In genomic region chr4:5084911-5085475, GRCh38 we compare ENCODE assay signal across 22 cellular contexts. TPM values are rescaled to one million over a fixed set of nuclear protein-coding genes. Genes with fewer than 3 reads are reported as not detected.
"Had no signal": no experiment of that assay in that cellular context is flagged by ENCODE, and none has a peak within 500 bp of the region (broad histone marks: within the 10 kb centered on the region; RNA-seq: fewer than 3 reads in every experiment).

No MANE protein-coding gene starts in this region.

- H3K4me1 ChIP-seq: psoas muscle, sigmoid colon, testis, upper lobe of right lung had no signal

- H3K4me3 Mint-ChIP-seq: activated CD8-positive, alpha-beta memory T cell treated with anti-CD3 and anti-CD28 coated beads, Interleukin-2, amount 10 ng/mL, durations not matched to agents 7 days and 5 days; activated T-cell treated with anti-CD3 and anti-CD28 coated beads, Interleukin-2, amount 50 U/mL, for 24 hours; nephron; stimulated activated naive CD8-positive, alpha-beta T cell treated with anti-CD3 and anti-CD28 coated beads, Interleukin-15, Interleukin-2, amounts not matched to agents 100 ng/mL and 50 ng/mL, for 24 hours; T-helper 2 cell treated with Interferon-gamma antibody and Interleukin-4, amounts not matched to agents 5 μg/mL and 100 μg/mL, for 36 hours had no signal

- H3K27ac ChIP-seq: psoas muscle, sigmoid colon, testis, upper lobe of right lung had no signal

- H3K27me3 ChIP-seq: sigmoid colon, testis, upper lobe of right lung had no signal

- H3K27me3 Mint-ChIP-seq: activated CD8-positive, alpha-beta memory T cell treated with anti-CD3 and anti-CD28 coated beads, Interleukin-2, amount 10 ng/mL, durations not matched to agents 7 days and 5 days; activated T-cell treated with anti-CD3 and anti-CD28 coated beads, Interleukin-2, amount 50 U/mL, for 24 hours had no signal

- H3K4me1 Mint-ChIP-seq: activated CD8-positive, alpha-beta memory T cell treated with anti-CD3 and anti-CD28 coated beads, Interleukin-2, amount 10 ng/mL, durations not matched to agents 7 days and 5 days; nephron had no signal

- H3K36me3 ChIP-seq: sigmoid colon, upper lobe of right lung had no signal

- H3K9me3 ChIP-seq: testis, upper lobe of right lung had no signal

- ATAC-seq: activated CD8-positive, alpha-beta memory T cell treated with anti-CD3 and anti-CD28 coated beads, Interleukin-2, amount 10 ng/mL, durations not matched to agents 7 days and 5 days; activated naive CD4-positive, alpha-beta T cell treated with anti-CD3 and anti-CD28 coated beads, Interleukin-2, amount 50 U/mL, for 72 hours; left colon; mucosa of descending colon; psoas muscle; upper lobe of right lung had no signal

- H3K36me3 Mint-ChIP-seq: activated CD8-positive, alpha-beta memory T cell treated with anti-CD3 and anti-CD28 coated beads, Interleukin-2, amount 10 ng/mL, durations not matched to agents 7 days and 5 days had no signal

- DNase-seq: activated CD4-positive, alpha-beta T cell treated with anti-CD3 and anti-CD28 coated beads, Interleukin-2, amount 50 U/mL, for 4 hours; activated CD4-positive, CD25-positive, alpha-beta regulatory T cell treated with anti-CD3 and anti-CD28 coated beads, Interleukin-2, amount 50 U/mL, for 72 hours; activated CD8-positive, alpha-beta memory T cell treated with anti-CD3 and anti-CD28 coated beads, Interleukin-2, amount 10 ng/mL, durations not matched to agents 7 days and 5 days; activated effector memory CD4-positive, alpha-beta T cell treated with Interleukin-2 at 50 U/mL for 16 hours; activated T-cell treated with anti-CD3 and anti-CD28 coated beads, Interleukin-2, amount 50 U/mL, for 24 hours; amygdala; cerebellar nuclear complex; effector CD4-positive, alpha-beta T cell; hypothalamus; left colon; mammary epithelial cell; mucosa of descending colon; occipital lobe; psoas muscle; sigmoid colon; stimulated activated CD4-positive, alpha-beta T cell treated with anti-CD3 and anti-CD28 coated beads, Interleukin-2, amount 100 ng/mL, for 48 hours; testis; upper lobe of right lung had no signal

- H3K4me3 ChIP-seq: mucosa of descending colon, psoas muscle, sigmoid colon, testis, upper lobe of right lung had no signal

- H3K27ac Mint-ChIP-seq: activated CD8-positive, alpha-beta memory T cell treated with anti-CD3 and anti-CD28 coated beads, Interleukin-2, amount 10 ng/mL, durations not matched to agents 7 days and 5 days; activated naive CD4-positive, alpha-beta T cell treated with anti-CD3 and anti-CD28 coated beads, Interleukin-2, amount 50 U/mL, for 72 hours; activated T-cell treated with anti-CD3 and anti-CD28 coated beads, Interleukin-2, amount 50 U/mL, for 24 hours; nephron; stimulated activated naive CD8-positive, alpha-beta T cell treated with anti-CD3 and anti-CD28 coated beads, Interleukin-15, Interleukin-2, amounts not matched to agents 100 ng/mL and 50 ng/mL, for 24 hours; T-helper 2 cell treated with Interferon-gamma antibody and Interleukin-4, amounts not matched to agents 5 μg/mL and 100 μg/mL, for 36 hours had no signal

RNA-seq across cellular contexts. Expression of gene STK32B, which starts 33.7 kb away (rescaled TPM):
- total RNA-seq: activated CD8-positive, alpha-beta memory T cell treated with anti-CD3 and anti-CD28 coated beads, Interleukin-2, amount 10 ng/mL, durations not matched to agents 7 days and 5 days; activated naive CD4-positive, alpha-beta T cell treated with anti-CD3 and anti-CD28 coated beads, Interleukin-2, amount 50 U/mL, for 72 hours had no signal
